ENCODE assay signal across 8 cellular contexts in the genomic region with DNA sequence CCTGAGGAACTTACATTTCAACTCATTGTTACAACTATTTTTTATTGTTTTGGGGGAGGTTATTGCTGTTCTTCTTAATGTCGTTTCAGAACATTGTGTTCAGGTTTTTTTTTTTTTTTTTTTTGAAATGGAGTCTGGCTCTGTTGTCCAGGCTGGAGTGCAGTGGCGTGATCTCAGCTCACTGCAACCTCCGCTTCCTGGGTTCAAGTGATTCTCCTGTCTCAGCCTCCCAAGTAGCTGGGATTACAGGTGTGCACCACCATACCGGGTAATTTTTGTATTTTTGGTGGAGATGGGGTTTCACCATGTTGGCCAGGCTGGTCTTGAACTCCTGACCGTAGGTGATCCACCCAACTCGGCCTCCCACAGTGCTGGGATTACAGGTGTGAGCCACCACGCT.
DNase-seq lines count a peak whose midpoint lies in the region; ATAC-seq and TF ChIP-seq lines count a peak whose summit lies in the region.
"Not testable (repeated sequence)": the region's sequence is repeated elsewhere in the genome, so short reads cannot be mapped to it uniquely, and the experiment has no call there.

No MANE protein-coding gene starts in this region.

- H3K27me3 ChIP-seq in duodenal mucosa (ENCODE audit: control insufficient read depth in 1 of 2, insufficient read depth in 2 of 2, low read length in 2 of 2); lower lobe of right lung (ENCODE audit: low read depth); rectal smooth muscle tissue (ENCODE audit: control insufficient read depth, insufficient read depth, low read length); upper lobe of right lung: not testable (repeated sequence)

- ATAC-seq in activated T-cell treated with anti-CD3 and anti-CD28 coated beads, Interleukin-2, amount 50 U/mL, for 72 hours (replicated peaks in 1 of 2); lower lobe of right lung; upper lobe of right lung: not testable (repeated sequence)

- peaks cover 23 to 30% of the 10 kb centered on the region in 2 donors for H3K4me1 ChIP-seq in duodenal mucosa (ENCODE audit: control insufficient read depth in 1 of 2, insufficient read depth in 2 of 2, low read length in 2 of 2)
- H3K4me1 ChIP-seq in lower lobe of right lung, result peaks cover 20% of the 10 kb centered on the region
- H3K4me1 ChIP-seq in rectal smooth muscle tissue (ENCODE audit: control insufficient read depth, insufficient read depth, low read length), result not testable (repeated sequence)
- H3K4me1 ChIP-seq in upper lobe of right lung, result peaks cover 13% of the 10 kb centered on the region

- H3K9me3 Mint-ChIP-seq in Calu3 (ENCODE audit: low read depth, unreplicated experiment); T-helper 1 cell treated with Interleukin-12 subunit alpha and Interleukin-12 subunit beta and Interleukin-4 antibody, amounts not matched to agents 30 μg/mL and 1 μg/mL, for 36 hours; activated T-cell treated with anti-CD3 and anti-CD28 coated beads, Interleukin-2, amount 50 U/mL, for 72 hours; activated naive CD4-positive, alpha-beta T cell treated with anti-CD3 and anti-CD28 coated beads for 36 hours: not testable (repeated sequence)

- peaks cover 29% of the 10 kb centered on the region for H3K4me1 Mint-ChIP-seq in Calu3 (ENCODE audit: low read depth, unreplicated experiment)
- peaks cover 55% of the 10 kb centered on the region for H3K4me1 Mint-ChIP-seq in T-helper 1 cell treated with Interleukin-12 subunit alpha and Interleukin-12 subunit beta and Interleukin-4 antibody, amounts not matched to agents 30 μg/mL and 1 μg/mL, for 36 hours (ENCODE audit: low read depth)
- H3K4me1 Mint-ChIP-seq in activated T-cell treated with anti-CD3 and anti-CD28 coated beads, Interleukin-2, amount 50 U/mL, for 72 hours (ENCODE audit: low read depth), result peaks cover 79% of the 10 kb centered on the region
- peaks cover 57% of the 10 kb centered on the region for H3K4me1 Mint-ChIP-seq in activated naive CD4-positive, alpha-beta T cell treated with anti-CD3 and anti-CD28 coated beads for 36 hours (ENCODE audit: low read depth)

- H3K27ac Mint-ChIP-seq in Calu3 (ENCODE audit: unreplicated experiment), result not testable (repeated sequence)
- peak overlapping the region; percentile 87 for H3K27ac Mint-ChIP-seq in T-helper 1 cell treated with Interleukin-12 subunit alpha and Interleukin-12 subunit beta and Interleukin-4 antibody, amounts not matched to agents 30 μg/mL and 1 μg/mL, for 36 hours
- H3K27ac Mint-ChIP-seq in activated T-cell treated with anti-CD3 and anti-CD28 coated beads, Interleukin-2, amount 50 U/mL, for 72 hours, result peak overlapping the region; percentile 86
- H3K27ac Mint-ChIP-seq in activated naive CD4-positive, alpha-beta T cell treated with anti-CD3 and anti-CD28 coated beads for 36 hours, result peak overlapping the region; percentile 94

- H3K36me3 Mint-ChIP-seq in Calu3 (ENCODE audit: insufficient read depth, unreplicated experiment), result peaks cover 22% of the 10 kb centered on the region
- H3K36me3 Mint-ChIP-seq in T-helper 1 cell treated with Interleukin-12 subunit alpha and Interleukin-12 subunit beta and Interleukin-4 antibody, amounts not matched to agents 30 μg/mL and 1 μg/mL, for 36 hours (ENCODE audit: low read depth); activated T-cell treated with anti-CD3 and anti-CD28 coated beads, Interleukin-2, amount 50 U/mL, for 72 hours (ENCODE audit: insufficient read depth in 2 of 2); activated naive CD4-positive, alpha-beta T cell treated with anti-CD3 and anti-CD28 coated beads for 36 hours (ENCODE audit: low read depth): not testable (repeated sequence)

- H3K9me3 ChIP-seq in duodenal mucosa (ENCODE audit: control insufficient read depth in 1 of 2, low read length in 2 of 2); lower lobe of right lung; upper lobe of right lung: not testable (repeated sequence)

- H3K9ac ChIP-seq in duodenal mucosa (ENCODE audit: low read depth in 1 of 2, low read length in 2 of 2), result peak overlapping the region; percentile 9 to 83
- H3K9ac ChIP-seq in rectal smooth muscle tissue (ENCODE audit: low read length), result not testable (repeated sequence)

- CTCF ChIA-PET in Calu3 (lab: Charles Lee), result interaction anchor here (2.3 to 4.3 kb wide), 2 partner anchors 8 to 26 kb away, joined by 26 to 88 read pairs; no protein-coding TSS in a partner anchor
- CTCF ChIA-PET in activated naive CD4-positive, alpha-beta T cell treated with anti-CD3 and anti-CD28 coated beads for 36 hours (lab: Charles Lee), result interaction anchor here (1.1 to 4.8 kb wide), 7 partner anchors 8 to 460 kb away, joined by 3 to 116 read pairs (median 7); no protein-coding TSS in a partner anchor

- not testable (repeated sequence) for H3K27ac ChIP-seq in duodenal mucosa (ENCODE audit: low read depth, low read length); rectal smooth muscle tissue (ENCODE audit: low read depth, low read length)
- H3K27ac ChIP-seq in lower lobe of right lung, result peak overlapping the region; percentile 80
- H3K27ac ChIP-seq in upper lobe of right lung, result peak overlapping the region; percentile 82

- peak overlapping the region; percentile 37 for H3K4me3 Mint-ChIP-seq in Calu3 (ENCODE audit: low read depth, unreplicated experiment)
- H3K4me3 Mint-ChIP-seq in T-helper 1 cell treated with Interleukin-12 subunit alpha and Interleukin-12 subunit beta and Interleukin-4 antibody, amounts not matched to agents 30 μg/mL and 1 μg/mL, for 36 hours, result peak overlapping the region; percentile 77
- peak overlapping the region; percentile 71 to 82 for H3K4me3 Mint-ChIP-seq in activated T-cell treated with anti-CD3 and anti-CD28 coated beads, Interleukin-2, amount 50 U/mL, for 72 hours
- not testable (repeated sequence) for H3K4me3 Mint-ChIP-seq in activated naive CD4-positive, alpha-beta T cell treated with anti-CD3 and anti-CD28 coated beads for 36 hours

- BruUV-seq in Calu3 (replicated peaks; lab: Mats Ljungman, UMichigan), result not testable (repeated sequence)

- not testable (repeated sequence) for H3K27me3 Mint-ChIP-seq in Calu3 (ENCODE audit: unreplicated experiment); T-helper 1 cell treated with Interleukin-12 subunit alpha and Interleukin-12 subunit beta and Interleukin-4 antibody, amounts not matched to agents 30 μg/mL and 1 μg/mL, for 36 hours (ENCODE audit: low read depth); activated T-cell treated with anti-CD3 and anti-CD28 coated beads, Interleukin-2, amount 50 U/mL, for 72 hours (ENCODE audit: low read depth); activated naive CD4-positive, alpha-beta T cell treated with anti-CD3 and anti-CD28 coated beads for 36 hours (ENCODE audit: low read depth)

- not testable (repeated sequence) for DNase-seq in Calu3; activated T-cell treated with anti-CD3 and anti-CD28 coated beads, Interleukin-2, amount 50 U/mL, for 72 hours; activated naive CD4-positive, alpha-beta T cell treated with anti-CD3 and anti-CD28 coated beads for 36 hours; lower lobe of right lung; upper lobe of right lung

- not testable (repeated sequence) for TF ChIP-seq CTCF in Calu3 (IDR thresholded peaks at IDR 0.05; ENCODE audit: unreplicated experiment); lower lobe of right lung (IDR thresholded peaks at IDR 0.05); upper lobe of right lung (IDR thresholded peaks at IDR 0.05)

- intact Hi-C loops in Calu3 (cut with micrococcal nuclease; ENCODE audit: unreplicated experiment) (loop anchor here (5.0 to 10.0 kb wide), 2 partner anchors 145 to 273 kb away; partner anchors contain the start of gene AHCYL2), upper lobe of right lung (cut with DNase I) (loop anchor here (5.0 kb wide), 1 partner anchor 103 kb away; no protein-coding TSS in a partner anchor)
- intact Hi-C loops in activated naive CD4-positive, alpha-beta T cell treated with anti-CD3 and anti-CD28 coated beads for 36 hours (cut with micrococcal nuclease), result loop anchor here (2.0 kb wide), 2 partner anchors 145 to 455 kb away; partner anchors contain the start of gene AHCYL2
- intact Hi-C loops in lower lobe of right lung (cut with DNase I), result not testable (repeated sequence)

- H3K4me3 ChIP-seq in duodenal mucosa (ENCODE audit: low read depth in 1 of 2, low read length in 2 of 2) (peak overlapping the region; percentile 74 to 82), lower lobe of right lung (peak overlapping the region; percentile 49), rectal smooth muscle tissue (ENCODE audit: low read length) (peak overlapping the region; percentile 40), upper lobe of right lung (peak overlapping the region; percentile 38)

- not testable (repeated sequence) for H3K36me3 ChIP-seq in duodenal mucosa (ENCODE audit: control insufficient read depth in 1 of 2, insufficient read depth in 2 of 2, low read length in 2 of 2); lower lobe of right lung; rectal smooth muscle tissue (ENCODE audit: control insufficient read depth, insufficient read depth, low read length); upper lobe of right lung
